Comparison of ENCODE assay signal across 8 cellular contexts in genomic region chr10:15370741-15371701, GRCh38. TPM values are rescaled to one million over a fixed set of nuclear protein-coding genes. Genes with fewer than 3 reads are reported as not detected.
DNase-seq lines count a peak whose midpoint lies in the region; ATAC-seq, FAIRE-seq and TF ChIP-seq lines count a peak whose summit lies in the region.

FAM171A1 (minus strand) TSS chr10:15371289; CDS start chr10:15371052, 237 bp downstream.

- peak within 1 kb of the TSS; percentile 83 for H3K9ac ChIP-seq in neuronal stem cell (ENCODE audit: low read depth, low read length, poor library complexity)

- no CpG with 5 or more reads among the region's 135 CpGs for WGBS in neuronal stem cell (ENCODE audit: extremely low coverage in 2 of 2, insufficient read length in 2 of 2, insufficient replicate concordance in 1 of 2), 2 donors

- H4K8ac ChIP-seq in neuronal stem cell (ENCODE audit: low read depth, low read length) = no peak within 1 kb of the TSS

- H2BK120ac ChIP-seq in neuronal stem cell (ENCODE audit: low read depth, low read length) = no peak within 1 kb of the TSS

- DNase-seq in RWPE1 (ENCODE audit: low spot score) = peak; percentile 58
- peak; percentile 76 for DNase-seq in activated naive CD4-positive, alpha-beta T cell treated with anti-CD3 and anti-CD28 coated beads for 36 hours
- DNase-seq in frontal cortex (ENCODE audit: low spot score in 2 of 2) = peak; percentile 87 to 92
- peak; percentile 56 for DNase-seq in neuronal stem cell (ENCODE audit: low spot score)
- DNase-seq in superior temporal gyrus (ENCODE audit: extremely low spot score) = peak; percentile 64
- no peak for DNase-seq in AML-193 (lab: John Stamatoyannopoulos, UW)

- H2BK5ac ChIP-seq in neuronal stem cell (ENCODE audit: low read length) = peak within 1 kb of the TSS; percentile 58

- intact Hi-C loops in activated naive CD4-positive, alpha-beta T cell treated with anti-CD3 and anti-CD28 coated beads for 36 hours (cut with micrococcal nuclease) = loop anchor here (1.0 to 5.0 kb wide), 4 partner anchors 119 to 380 kb away; no protein-coding TSS in a partner anchor

- H3K4me1 Mint-ChIP-seq in activated naive CD4-positive, alpha-beta T cell treated with anti-CD3 and anti-CD28 coated beads for 36 hours (ENCODE audit: low read depth) = peaks cover 8% of the 10 kb centered on the region

- no peak within 1 kb of the TSS for H2BK12ac ChIP-seq in neuronal stem cell (ENCODE audit: low read length)

- no peak within 1 kb of the TSS for H2BK15ac ChIP-seq in neuronal stem cell (ENCODE audit: low read length)

- peak within 1 kb of the TSS; percentile 70 for H3K4me3 Mint-ChIP-seq in activated naive CD4-positive, alpha-beta T cell treated with anti-CD3 and anti-CD28 coated beads for 36 hours

- H3K27ac ChIP-seq in RWPE1 = no peak within 1 kb of the TSS
- H3K27ac ChIP-seq in neuronal stem cell (replicated peaks; ENCODE audit: low read length) = peak within 1 kb of the TSS; percentile 42

- H3K9me3 ChIP-seq in neuronal stem cell (replicated peaks in 1 of 2; ENCODE audit: control insufficient read depth in 2 of 2, insufficient read depth in 1 of 2, low read depth in 1 of 2, low read length in 2 of 2) = no peaks in the 10 kb centered on the region

- H3K27me3 Mint-ChIP-seq in activated naive CD4-positive, alpha-beta T cell treated with anti-CD3 and anti-CD28 coated beads for 36 hours (ENCODE audit: low read depth) = peaks cover 3% of the 10 kb centered on the region

- H3K27me3 ChIP-seq in neuronal stem cell (ENCODE audit: control insufficient read depth in 3 of 3, insufficient read depth in 3 of 3, low read depth in 1 of 3, low read length in 3 of 3) = peaks cover 0 to 9% (median 1%) of the 10 kb centered on the region in 3 experiments

- ATAC-seq in HG02763 (IDR thresholded peaks at IDR 0.05; ENCODE audit: unreplicated experiment) = peak; percentile 37

- no peaks in the 10 kb centered on the region for H3K9me3 Mint-ChIP-seq in activated naive CD4-positive, alpha-beta T cell treated with anti-CD3 and anti-CD28 coated beads for 36 hours

- H2AK5ac ChIP-seq in neuronal stem cell (ENCODE audit: low read depth, low read length) = no peak within 1 kb of the TSS

- peak within 1 kb of the TSS; percentile 75 for H3K4me2 ChIP-seq in neuronal stem cell (ENCODE audit: insufficient read depth, low read length, poor library complexity, severe bottlenecking)

- no peak within 1 kb of the TSS for H4K91ac ChIP-seq in neuronal stem cell (ENCODE audit: low read depth, low read length, poor library complexity)

- no peak within 1 kb of the TSS for H3K4ac ChIP-seq in neuronal stem cell (ENCODE audit: low read length)

- H3K18ac ChIP-seq in neuronal stem cell (ENCODE audit: low read length) = peak within 1 kb of the TSS; percentile 96

- H3K79me1 ChIP-seq in neuronal stem cell (ENCODE audit: low read depth, low read length) = no peaks in the 10 kb centered on the region

- no peak within 1 kb of the TSS for H3K14ac ChIP-seq in neuronal stem cell (ENCODE audit: low read length)

- peak within 1 kb of the TSS; percentile 94 for H2AFZ ChIP-seq in neuronal stem cell (ENCODE audit: low read length)

- TF ChIP-seq CTCF in GM12872 (IDR thresholded peaks at IDR 0.05; ENCODE audit: insufficient read depth, low read depth, low read length) (peak; percentile 25; the same call in 1 of the 3 replicates), RWPE1 (conservative IDR thresholded peaks at IDR 0.05; ENCODE audit: low read depth) (peak; percentile 64)

- CTCF ChIA-PET in RWPE1 (lab: Yijun Ruan, JAX) = interaction anchor here (0.6 kb wide), 3 partner anchors 150 to 1443 kb away, joined by 3 read pairs; no protein-coding TSS in a partner anchor
- CTCF ChIA-PET in activated naive CD4-positive, alpha-beta T cell treated with anti-CD3 and anti-CD28 coated beads for 36 hours (lab: Charles Lee) = interaction anchor here (0.5 to 1.9 kb wide), 3 partner anchors 162 to 379 kb away, joined by 4 read pairs; no protein-coding TSS in a partner anchor

- peak within 1 kb of the TSS; percentile 57 to 96 for H3K4me3 ChIP-seq in neuronal stem cell (ENCODE audit: low read length in 2 of 2)

- no peaks in the 10 kb centered on the region for H3K36me3 ChIP-seq in neuronal stem cell (replicated peaks in 1 of 2; ENCODE audit: control insufficient read depth in 2 of 2, insufficient read depth in 2 of 2, low read length in 2 of 2)

- H3K27ac Mint-ChIP-seq in activated naive CD4-positive, alpha-beta T cell treated with anti-CD3 and anti-CD28 coated beads for 36 hours = no peak within 1 kb of the TSS

- no peak within 1 kb of the TSS for H3K23ac ChIP-seq in neuronal stem cell (ENCODE audit: low read depth, low read length, poor library complexity)

- POLR2A ChIA-PET in RWPE1 (lab: Yijun Ruan, JAX; ENCODE audit: low non-redundant PET) = no interaction called here

- H3K36me3 Mint-ChIP-seq in activated naive CD4-positive, alpha-beta T cell treated with anti-CD3 and anti-CD28 coated beads for 36 hours (ENCODE audit: low read depth) = no peaks in the 10 kb centered on the region

- peaks cover 0 to 3% of the 10 kb centered on the region in 2 donors for H3K4me1 ChIP-seq in neuronal stem cell (ENCODE audit: control insufficient read depth in 2 of 2, insufficient read depth in 1 of 2, low read depth in 1 of 2, low read length in 2 of 2)

- no peak for FAIRE-seq in frontal cortex (lab: Jason Lieb, UNC)

RNA-seq across cellular contexts. Expression of gene FAM171A1, which starts in this region (rescaled TPM):
- total RNA-seq in activated naive CD4-positive, alpha-beta T cell treated with anti-CD3 and anti-CD28 coated beads for 36 hours = 1 to 10 TPM; 4.8 to 5.2 TPM
- 23.6 TPM for total RNA-seq in frontal cortex
- polyA plus RNA-seq in neuronal stem cell (2013, experiment 1 of 2) = 43.4 TPM
- 42.7 TPM for polyA plus RNA-seq in neuronal stem cell (2013, experiment 2 of 2)

Comparison
In these comparisons a context has a peak if more than half of its experiments do, and no peak if none do; other contexts are left out.
1. DNase-seq: peak in RWPE1 (single experiment), activated naive CD4-positive, alpha-beta T cell treated with anti-CD3 and anti-CD28 coated beads for 36 hours (single experiment), frontal cortex (2 of 2), neuronal stem cell (single experiment) and superior temporal gyrus (single experiment); none in AML-193 (0 of 2).